Comparison of ENCODE assay signal across 2 cellular contexts in the genomic region with DNA sequence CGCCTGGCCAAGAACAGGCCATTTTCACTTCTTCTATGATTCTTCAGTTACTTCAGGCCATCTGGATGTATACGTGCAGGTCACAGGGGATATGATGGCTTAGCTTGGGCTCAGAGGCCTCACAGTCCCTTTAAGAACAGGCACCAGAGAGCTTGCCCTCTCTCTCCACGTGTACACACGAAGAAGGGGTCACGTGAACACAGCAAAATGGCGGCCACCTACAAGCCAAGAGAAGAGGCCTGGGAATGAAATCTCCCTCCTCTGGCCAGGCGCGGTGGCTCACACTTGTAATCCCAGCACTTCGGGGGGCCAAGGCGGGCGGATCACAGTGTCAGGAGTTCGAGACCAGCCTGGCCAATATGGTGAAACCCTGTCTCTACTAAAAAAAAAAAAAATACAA. TPM values are rescaled to one million over a fixed set of nuclear protein-coding genes. Genes with fewer than 3 reads are reported as not detected.
"Had no signal": no experiment of that assay in that cellular context is flagged by ENCODE, and none has a peak within 500 bp of the region (broad histone marks: within the 10 kb centered on the region; RNA-seq: fewer than 3 reads in every experiment).

No MANE protein-coding gene starts in this region.

RNA-seq across cellular contexts. Expression of gene SMKR1, which starts 32.2 kb away (rescaled TPM):
- total RNA-seq: ascending aorta, cardiac muscle cell had no signal
